Comparison of ENCODE assay signal across 19 cellular contexts in genomic region chr2:172225786-172226185, GRCh38.
A peak's percentile ranks its signal among the peaks of the same experiment; 100 is the strongest.
DNase-seq lines count a peak whose midpoint lies in the region; ATAC-seq, FAIRE-seq and TF ChIP-seq lines count a peak whose summit lies in the region.
"Had no signal": no experiment of that assay in that cellular context is flagged by ENCODE, and none has a peak within 500 bp of the region (broad histone marks: within the 10 kb centered on the region; RNA-seq: fewer than 3 reads in every experiment).

No MANE protein-coding gene starts in this region.

- H3K4me1 Mint-ChIP-seq in activated CD4-positive, alpha-beta T cell treated with anti-CD3 and anti-CD28 coated beads, Interleukin-2, amount 10 ng/mL, durations not matched to agents 7 days and 5 days: peaks cover 29% of the 10 kb centered on the region
- H3K4me1 Mint-ChIP-seq in activated CD4-positive, alpha-beta T cell treated with anti-CD3 and anti-CD28 coated beads, Interleukin-2, amount 10 ng/mL, durations not matched to agents 24 days and 14 days: peaks cover 29% of the 10 kb centered on the region
- H3K4me1 Mint-ChIP-seq in CD8-positive, alpha-beta T cell (ENCODE audit: low read depth): peaks cover 26% of the 10 kb centered on the region
- H3K4me1 Mint-ChIP-seq in GM23338: peaks cover 1% of the 10 kb centered on the region; the same call in 2 of the 3 replicates

- ATAC-seq in foreskin keratinocyte (no peak), GM23338 (no peak)
- no peak for ATAC-seq in CD8-positive, alpha-beta T cell
- ATAC-seq: SK-N-SH treated with all-trans-retinoic acid at 6 μM for 48 hours had no signal

- H3K9me3 Mint-ChIP-seq in activated CD4-positive, alpha-beta T cell treated with anti-CD3 and anti-CD28 coated beads, Interleukin-2, amount 10 ng/mL, durations not matched to agents 7 days and 5 days: peaks cover 2% of the 10 kb centered on the region
- H3K9me3 Mint-ChIP-seq in activated CD4-positive, alpha-beta T cell treated with anti-CD3 and anti-CD28 coated beads, Interleukin-2, amount 10 ng/mL, durations not matched to agents 24 days and 14 days: peaks cover 6% of the 10 kb centered on the region
- no peaks in the 10 kb centered on the region for H3K9me3 Mint-ChIP-seq in CD8-positive, alpha-beta T cell
- no peaks in the 10 kb centered on the region for H3K9me3 Mint-ChIP-seq in GM23338

- H3K4me3 ChIP-seq in small intestine (ENCODE audit: low read depth in 1 of 2, low read length in 2 of 2): no peak overlapping the region
- no peak overlapping the region for H3K4me3 ChIP-seq in CD8-positive, alpha-beta T cell (ENCODE audit: low read depth, low read length)
- H3K4me3 ChIP-seq in GM23338: no peak overlapping the region
- H3K4me3 ChIP-seq: K562 had no signal

- no peaks in the 10 kb centered on the region for H3K27me3 ChIP-seq in foreskin keratinocyte
- H3K27me3 ChIP-seq in small intestine (ENCODE audit: control insufficient read depth in 2 of 2, insufficient read depth in 2 of 2, low read length in 2 of 2): no peaks in the 10 kb centered on the region
- H3K27me3 ChIP-seq in CD8-positive, alpha-beta T cell (ENCODE audit: insufficient read depth, low read length): no peaks in the 10 kb centered on the region
- no peaks in the 10 kb centered on the region for H3K27me3 ChIP-seq in GM23338 (ENCODE audit: insufficient read depth)
- H3K27me3 ChIP-seq: BE2C had no signal

- H3K4me3 Mint-ChIP-seq in activated CD4-positive, alpha-beta T cell treated with anti-CD3 and anti-CD28 coated beads, Interleukin-2, amount 10 ng/mL, durations not matched to agents 7 days and 5 days: no peak overlapping the region
- H3K4me3 Mint-ChIP-seq in activated CD4-positive, alpha-beta T cell treated with anti-CD3 and anti-CD28 coated beads, Interleukin-2, amount 10 ng/mL, durations not matched to agents 24 days and 14 days: no peak overlapping the region
- H3K4me3 Mint-ChIP-seq in CD8-positive, alpha-beta T cell: no peak overlapping the region
- no peak overlapping the region for H3K4me3 Mint-ChIP-seq in GM23338

- no peaks in the 10 kb centered on the region for H3F3A ChIP-seq in GM23338 (replicated peaks; ENCODE audit: low read depth)

- intact Hi-C loops in activated CD4-positive, alpha-beta T cell treated with anti-CD3 and anti-CD28 coated beads, Interleukin-2, amount 10 ng/mL, durations not matched to agents 24 days and 14 days (cut with micrococcal nuclease): no loop called here
- intact Hi-C loops in CD8-positive, alpha-beta T cell (cut with DNase I, micrococcal nuclease): loop anchor here in 1 of 2 experiments (10.0 kb wide), 1 partner anchor 51 kb away; no protein-coding TSS in a partner anchor

- H3K9me3 ChIP-seq in small intestine (ENCODE audit: control insufficient read depth, low read depth): no peaks in the 10 kb centered on the region
- H3K9me3 ChIP-seq in CD8-positive, alpha-beta T cell (ENCODE audit: low read length): no peaks in the 10 kb centered on the region
- H3K9me3 ChIP-seq: BE2C had no signal

- CTCF ChIA-PET in activated CD4-positive, alpha-beta T cell treated with anti-CD3 and anti-CD28 coated beads, Interleukin-2, amount 10 ng/mL, durations not matched to agents 7 days and 5 days (lab: Charles Lee): interaction anchor here (0.6 to 1.1 kb wide), 2 partner anchors 10 to 17 kb away, joined by 3 read pairs; no protein-coding TSS in a partner anchor
- CTCF ChIA-PET in CD8-positive, alpha-beta T cell (lab: Charles Lee): interaction anchor here (1.0 to 1.2 kb wide), 3 partner anchors 235 to 258 kb away, joined by 3 to 7 read pairs (median 4); no protein-coding TSS in a partner anchor

- H3K79me2 ChIP-seq in GM23338 (replicated peaks; ENCODE audit: insufficient read depth): no peaks in the 10 kb centered on the region

- H3K27ac ChIP-seq in foreskin keratinocyte (peak overlapping the region; percentile 59), small intestine (ENCODE audit: low read depth in 1 of 2, low read length in 1 of 2) (peak overlapping the region; percentile 5 to 52), GM23338 (ENCODE audit: low read depth) (no peak overlapping the region)
- H3K27ac ChIP-seq in CD8-positive, alpha-beta T cell (ENCODE audit: low read depth, low read length): no peak overlapping the region

- H3K9me2 ChIP-seq in GM23338 (ENCODE audit: insufficient read depth): no peaks in the 10 kb centered on the region

- DNase-seq in activated CD4-positive, alpha-beta T cell treated with anti-CD3 and anti-CD28 coated beads, Interleukin-2, amount 10 ng/mL, durations not matched to agents 7 days and 5 days: no peak
- no peak for DNase-seq in activated CD4-positive, alpha-beta T cell treated with anti-CD3 and anti-CD28 coated beads, Interleukin-2, amount 10 ng/mL, durations not matched to agents 24 days and 14 days
- DNase-seq in NCI-H2227 (lab: John Stamatoyannopoulos, UW; ENCODE audit: unreplicated experiment) (peak; percentile 42), foreskin keratinocyte (no peak), small intestine (no peak), midbrain (lab: John Stamatoyannopoulos, UW) (no peak), GM23338 (ENCODE audit: low spot score) (no peak)
- no peak for DNase-seq in CD8-positive, alpha-beta T cell
- DNase-seq: ACHN, BE2C, COR-L47, NCI-H1105, NCI-H1436 treated with DMSO at 0.1 percent for 48 hours, NCI-H2029, NCI-H69 had no signal

- POLR2A ChIA-PET in activated CD4-positive, alpha-beta T cell treated with anti-CD3 and anti-CD28 coated beads, Interleukin-2, amount 10 ng/mL, durations not matched to agents 7 days and 5 days (lab: Charles Lee): no interaction called here
- POLR2A ChIA-PET in CD8-positive, alpha-beta T cell (lab: Charles Lee): no interaction called here

- no peak overlapping the region for H3K4me2 ChIP-seq in GM23338

- peak overlapping the region; percentile 5 for H3K27ac Mint-ChIP-seq in activated CD4-positive, alpha-beta T cell treated with anti-CD3 and anti-CD28 coated beads, Interleukin-2, amount 10 ng/mL, durations not matched to agents 7 days and 5 days
- no peak overlapping the region for H3K27ac Mint-ChIP-seq in activated CD4-positive, alpha-beta T cell treated with anti-CD3 and anti-CD28 coated beads, Interleukin-2, amount 10 ng/mL, durations not matched to agents 24 days and 14 days
- no peak overlapping the region for H3K27ac Mint-ChIP-seq in CD8-positive, alpha-beta T cell
- H3K27ac Mint-ChIP-seq in GM23338: no peak overlapping the region

- no peak for TF ChIP-seq CTCF in foreskin keratinocyte (conservative IDR thresholded peaks at IDR 0.05)
- TF ChIP-seq CTCF in CD8-positive, alpha-beta T cell (IDR thresholded peaks at IDR 0.05): no peak
- no peak for TF ChIP-seq CTCF in GM23338 (conservative IDR thresholded peaks at IDR 0.05; ENCODE audit: low read depth in 2 of 2)

- H3K4me1 ChIP-seq in foreskin keratinocyte: peaks cover 44% of the 10 kb centered on the region
- H3K4me1 ChIP-seq in small intestine (ENCODE audit: control insufficient read depth in 2 of 2, insufficient read depth in 1 of 2, low read depth in 1 of 2, low read length in 1 of 2): peaks cover 2 to 19% of the 10 kb centered on the region in 2 donors
- peaks cover 23% of the 10 kb centered on the region for H3K4me1 ChIP-seq in CD8-positive, alpha-beta T cell (ENCODE audit: insufficient read depth, low read length)
- H3K4me1 ChIP-seq in GM23338 (ENCODE audit: insufficient read depth): no peaks in the 10 kb centered on the region
- H3K4me1 ChIP-seq: BE2C had no signal

- 44 to 72% (median 62%) methylated on average over 3 of the region's 3 CpGs for WGBS in small intestine, 3 donors

- H3K36me3 ChIP-seq in small intestine (ENCODE audit: control insufficient read depth in 2 of 2, insufficient read depth in 2 of 2, low read length in 2 of 2) (no peaks in the 10 kb centered on the region), GM23338 (ENCODE audit: insufficient read depth) (no peaks in the 10 kb centered on the region)
- H3K36me3 ChIP-seq in CD8-positive, alpha-beta T cell (ENCODE audit: insufficient read depth, low read length): no peaks in the 10 kb centered on the region
- H3K36me3 ChIP-seq: BE2C had no signal

- FAIRE-seq in small intestine (lab: Jason Lieb, UNC): no peak
- FAIRE-seq: G401.6, H1 had no signal

- peaks cover 3% of the 10 kb centered on the region for H3K36me3 Mint-ChIP-seq in activated CD4-positive, alpha-beta T cell treated with anti-CD3 and anti-CD28 coated beads, Interleukin-2, amount 10 ng/mL, durations not matched to agents 7 days and 5 days (ENCODE audit: low read depth)
- H3K36me3 Mint-ChIP-seq in activated CD4-positive, alpha-beta T cell treated with anti-CD3 and anti-CD28 coated beads, Interleukin-2, amount 10 ng/mL, durations not matched to agents 24 days and 14 days (ENCODE audit: low read depth): no peaks in the 10 kb centered on the region
- H3K36me3 Mint-ChIP-seq in CD8-positive, alpha-beta T cell: no peaks in the 10 kb centered on the region
- no peaks in the 10 kb centered on the region for H3K36me3 Mint-ChIP-seq in GM23338 (ENCODE audit: low read depth)

- no peaks in the 10 kb centered on the region for H4K20me1 ChIP-seq in GM23338 (replicated peaks; ENCODE audit: insufficient read depth)

- H2AFZ ChIP-seq in GM23338: no peak overlapping the region

- peaks cover 8% of the 10 kb centered on the region for H3K27me3 Mint-ChIP-seq in activated CD4-positive, alpha-beta T cell treated with anti-CD3 and anti-CD28 coated beads, Interleukin-2, amount 10 ng/mL, durations not matched to agents 7 days and 5 days
- peaks cover 2% of the 10 kb centered on the region for H3K27me3 Mint-ChIP-seq in activated CD4-positive, alpha-beta T cell treated with anti-CD3 and anti-CD28 coated beads, Interleukin-2, amount 10 ng/mL, durations not matched to agents 24 days and 14 days
- no peaks in the 10 kb centered on the region for H3K27me3 Mint-ChIP-seq in CD8-positive, alpha-beta T cell (ENCODE audit: low read depth)
- H3K27me3 Mint-ChIP-seq in GM23338 (ENCODE audit: insufficient read depth, low read depth, poor library complexity): peaks cover 9% of the 10 kb centered on the region

Comparison
In these comparisons a context has a peak if more than half of its experiments do, and no peak if none do; other contexts are left out.
1. H3K27ac ChIP-seq: peak in foreskin keratinocyte (single experiment) and small intestine (2 of 2); none in CD8-positive, alpha-beta T cell (single experiment) and GM23338 (single experiment).